In genomic region chr15:90038639-90039095, GRCh38 we compare ENCODE assay signal across 12 cellular contexts. TPM values are rescaled to one million over a fixed set of nuclear protein-coding genes. Genes with fewer than 3 reads are reported as not detected.
DNase-seq lines count a peak whose midpoint lies in the region; ATAC-seq and TF ChIP-seq lines count a peak whose summit lies in the region.
"Had no signal": no experiment of that assay in that cellular context is flagged by ENCODE, and none has a peak within 500 bp of the region (broad histone marks: within the 10 kb centered on the region; RNA-seq: fewer than 3 reads in every experiment).

No MANE protein-coding gene starts in this region.

- H3K79me1 ChIP-seq in mesendoderm (ENCODE audit: low read length) = peaks cover 36% of the 10 kb centered on the region

- H3K18ac ChIP-seq in mesendoderm (ENCODE audit: low read length) = no peak overlapping the region

- no peak overlapping the region for H3K23ac ChIP-seq in mesendoderm (ENCODE audit: low read length)

- no peaks in the 10 kb centered on the region for H3K27me3 Mint-ChIP-seq in activated T-helper 1 cell treated with anti-CD3 and anti-CD28 coated beads, Interleukin-12 subunit alpha, Interleukin-12 subunit beta, Interleukin-2, Interleukin-4 antibody, amounts not matched to agents 30 ng/mL and 10 ng/mL and 1 ng/mL, durations not matched to agents 14 hours and 24 hours and 36 hours (ENCODE audit: insufficient read depth)

- H3K79me2 ChIP-seq in mesendoderm (ENCODE audit: control insufficient read depth, insufficient read depth, low read length) = peaks cover 22% of the 10 kb centered on the region

- H3K4me1 Mint-ChIP-seq in activated T-helper 1 cell treated with anti-CD3 and anti-CD28 coated beads, Interleukin-12 subunit alpha, Interleukin-12 subunit beta, Interleukin-2, Interleukin-4 antibody, amounts not matched to agents 30 ng/mL and 10 ng/mL and 1 ng/mL, durations not matched to agents 14 hours and 24 hours and 36 hours (ENCODE audit: low read depth) = peaks cover 72% of the 10 kb centered on the region

- H3K27me3 ChIP-seq in BLaER1 treated with 17β-estradiol and CSF1 and Interleukin-3, amounts not matched to agents 10 nM and 100 nM = no peaks in the 10 kb centered on the region
- no peaks in the 10 kb centered on the region for H3K27me3 ChIP-seq in mesendoderm (ENCODE audit: insufficient read depth, low read length, poor library complexity)
- H3K27me3 ChIP-seq: dorsolateral prefrontal cortex, tibial nerve had no signal

- no CpG with 5 or more reads among the region's 3 CpGs for WGBS in mesendoderm (ENCODE audit: extremely low coverage, insufficient coverage, low lambda C conversion rate)

- H3K4me1 ChIP-seq in BLaER1 treated with 17β-estradiol and CSF1 and Interleukin-3, amounts not matched to agents 10 nM and 100 nM = peaks cover 98 to 100% (median 99%) of the 10 kb centered on the region in 10 experiments
- H3K4me1 ChIP-seq in HEK293 (ENCODE audit: control insufficient read depth, insufficient read depth, low read length) (peaks cover 3% of the 10 kb centered on the region; the same call in 1 of the 2 replicates), mesendoderm (ENCODE audit: control insufficient read depth, low read depth, low read length) (peaks cover 33% of the 10 kb centered on the region)

- peak overlapping the region; percentile 63 for H3K4me3 Mint-ChIP-seq in activated T-helper 1 cell treated with anti-CD3 and anti-CD28 coated beads, Interleukin-12 subunit alpha, Interleukin-12 subunit beta, Interleukin-2, Interleukin-4 antibody, amounts not matched to agents 30 ng/mL and 10 ng/mL and 1 ng/mL, durations not matched to agents 14 hours and 24 hours and 36 hours

- H3K27ac ChIP-seq in BLaER1 treated with 17β-estradiol and CSF1 and Interleukin-3, amounts not matched to agents 10 nM and 100 nM = peak overlapping the region in 9 of 11 experiments; percentile 22 to 99 (median 66); a peak in 12 of 22 replicates
- H3K27ac ChIP-seq in HEK293 (ENCODE audit: extremely low read depth, low read depth, low read length) (no peak overlapping the region), mesendoderm (ENCODE audit: low read depth, low read length) (no peak overlapping the region)
- H3K27ac ChIP-seq: tibial nerve had no signal

- no peak overlapping the region for H4K8ac ChIP-seq in mesendoderm (ENCODE audit: low read depth, low read length)

- no peak overlapping the region for H2BK15ac ChIP-seq in mesendoderm (replicated peaks; ENCODE audit: low read depth)

- no peak overlapping the region for H2BK120ac ChIP-seq in mesendoderm (ENCODE audit: low read depth, low read length)

- H3K9me3 Mint-ChIP-seq in activated T-helper 1 cell treated with anti-CD3 and anti-CD28 coated beads, Interleukin-12 subunit alpha, Interleukin-12 subunit beta, Interleukin-2, Interleukin-4 antibody, amounts not matched to agents 30 ng/mL and 10 ng/mL and 1 ng/mL, durations not matched to agents 14 hours and 24 hours and 36 hours = no peaks in the 10 kb centered on the region

- no peak overlapping the region for H2AK5ac ChIP-seq in mesendoderm (ENCODE audit: low read length)

- CTCF ChIA-PET in HEK293 (lab: Yijun Ruan, JAX) = no interaction called here

- peak overlapping the region; percentile 71 to 100 (median 84) for H3K4me2 ChIP-seq in BLaER1 treated with 17β-estradiol and CSF1 and Interleukin-3, amounts not matched to agents 10 nM and 100 nM
- H3K4me2 ChIP-seq in mesendoderm (ENCODE audit: low read length) = no peak overlapping the region

- H3K36me3 ChIP-seq in BLaER1 treated with 17β-estradiol and CSF1 and Interleukin-3, amounts not matched to agents 10 nM and 100 nM = peaks cover 0 to 16% (median 0%) of the 10 kb centered on the region in 11 experiments; a peak in 3 of 22 replicates
- H3K36me3 ChIP-seq in HEK293 (ENCODE audit: control insufficient read depth in 2 of 2, insufficient read depth in 1 of 2, low read length in 2 of 2) (no peaks in the 10 kb centered on the region), mesendoderm (ENCODE audit: control insufficient read depth, insufficient read depth, low read length) (no peaks in the 10 kb centered on the region)
- H3K36me3 ChIP-seq: tibial nerve had no signal

- no peak for ATAC-seq in HG03342 (IDR thresholded peaks at IDR 0.05; ENCODE audit: unreplicated experiment)

- H3K9me3 ChIP-seq in BLaER1 treated with 17β-estradiol and CSF1 and Interleukin-3, amounts not matched to agents 10 nM and 100 nM (replicated peaks in 1 of 11) = no peaks in the 10 kb centered on the region
- no peaks in the 10 kb centered on the region for H3K9me3 ChIP-seq in HEK293 (ENCODE audit: control insufficient read depth, insufficient read depth, low read depth, low read length)
- H3K9me3 ChIP-seq: tibial nerve had no signal

- no peak for DNase-seq in activated T-helper 1 cell treated with anti-CD3 and anti-CD28 coated beads, Interleukin-12 subunit alpha, Interleukin-12 subunit beta, Interleukin-2, Interleukin-4 antibody, amounts not matched to agents 30 ng/mL and 10 ng/mL and 1 ng/mL, durations not matched to agents 14 hours and 24 hours and 36 hours (ENCODE audit: low spot score)
- no peak for DNase-seq in mesendoderm
- DNase-seq in SHP77 (lab: John Stamatoyannopoulos, UW) = no peak
- DNase-seq in GM13977 (ENCODE audit: low spot score) = no peak
- no peak for DNase-seq in A172 (ENCODE audit: low spot score)
- DNase-seq: nucleus accumbens had no signal

- H3K9ac ChIP-seq in BLaER1 treated with 17β-estradiol and CSF1 and Interleukin-3, amounts not matched to agents 10 nM and 100 nM = no peak overlapping the region
- no peak overlapping the region for H3K9ac ChIP-seq in mesendoderm (ENCODE audit: low read length)

- H4K20me1 ChIP-seq in BLaER1 treated with 17β-estradiol and CSF1 and Interleukin-3, amounts not matched to agents 10 nM and 100 nM = no peaks in the 10 kb centered on the region

- no peak overlapping the region for H3K4ac ChIP-seq in mesendoderm (ENCODE audit: low read depth, low read length)

- POLR2A ChIA-PET in HEK293 (lab: Yijun Ruan, JAX) = no interaction called here

- intact Hi-C loops in activated T-helper 1 cell treated with anti-CD3 and anti-CD28 coated beads, Interleukin-12 subunit alpha, Interleukin-12 subunit beta, Interleukin-2, Interleukin-4 antibody, amounts not matched to agents 30 ng/mL and 10 ng/mL and 1 ng/mL, durations not matched to agents 14 hours and 24 hours and 36 hours (cut with micrococcal nuclease) = loop anchor here (1.0 to 10.0 kb wide), 6 partner anchors 21 to 366 kb away; partner anchors contain the start of genes AP3S2 and ZNF710

- peak overlapping the region; percentile 89 for H3K27ac Mint-ChIP-seq in activated T-helper 1 cell treated with anti-CD3 and anti-CD28 coated beads, Interleukin-12 subunit alpha, Interleukin-12 subunit beta, Interleukin-2, Interleukin-4 antibody, amounts not matched to agents 30 ng/mL and 10 ng/mL and 1 ng/mL, durations not matched to agents 14 hours and 24 hours and 36 hours

- TF ChIP-seq CTCF in HEK293 (tag by site-specific recombination; IDR thresholded peaks at IDR 0.05) (no peak), GM13977 (IDR thresholded peaks at IDR 0.05; ENCODE audit: extremely low read depth, insufficient read depth, missing control alignments) (no peak)

- H3K36me3 Mint-ChIP-seq in activated T-helper 1 cell treated with anti-CD3 and anti-CD28 coated beads, Interleukin-12 subunit alpha, Interleukin-12 subunit beta, Interleukin-2, Interleukin-4 antibody, amounts not matched to agents 30 ng/mL and 10 ng/mL and 1 ng/mL, durations not matched to agents 14 hours and 24 hours and 36 hours (ENCODE audit: low read depth) = peaks cover 5% of the 10 kb centered on the region

- H3K56ac ChIP-seq in mesendoderm (ENCODE audit: low read length) = peak overlapping the region; percentile 30

- H2BK5ac ChIP-seq in mesendoderm (ENCODE audit: low read length) = no peak overlapping the region

- H4K5ac ChIP-seq in mesendoderm (ENCODE audit: low read length) = no peak overlapping the region

- in situ Hi-C loops in GM13977 (cut with MboI; ENCODE audit: low pct_unique_long_range_greater_than_20kb, low sequenced_read_pairs, unreplicated experiment) = no loop called here

- H3K4me3 ChIP-seq in BLaER1 treated with 17β-estradiol and CSF1 and Interleukin-3, amounts not matched to agents 10 nM and 100 nM = no peak overlapping the region
- H3K4me3 ChIP-seq in HEK293 (ENCODE audit: low read depth, low read length) (no peak overlapping the region), mesendoderm (ENCODE audit: low read length) (no peak overlapping the region)
- H3K4me3 ChIP-seq: dorsolateral prefrontal cortex, SK-N-MC, tibial nerve had no signal

TF ChIP-seq in HEK293, 187 proteins besides CTCF, POLR2A, EP300 and RAD21:
- no peak for TF ChIP-seq WT1 (tag by site-specific recombination; IDR thresholded peaks at IDR 0.05)
- TF ChIP-seq KLF8 (tag by site-specific recombination; IDR thresholded peaks at IDR 0.05) = 0 out of 2 replicates have a peak, but pooled peaks have one; percentile 3

RNA-seq across cellular contexts. Expression of gene ZNF710, which starts 37.5 kb away (rescaled TPM):
- total RNA-seq in activated T-helper 1 cell treated with anti-CD3 and anti-CD28 coated beads, Interleukin-12 subunit alpha, Interleukin-12 subunit beta, Interleukin-2, Interleukin-4 antibody, amounts not matched to agents 30 ng/mL and 10 ng/mL and 1 ng/mL, durations not matched to agents 14 hours and 24 hours and 36 hours = 22.6 and 23.1 TPM in 2 replicates
- 51.0 TPM for polyA plus RNA-seq in mesendoderm (2013, experiment 1 of 2)
- polyA plus RNA-seq in mesendoderm (2013, experiment 2 of 2) = 54.6 TPM
- total RNA-seq in A172 (2014; rRNA removed; shearing (Covaris generic)) = 6.2 and 6.6 TPM in 2 replicates

Comparison
In these comparisons a context has a peak if more than half of its experiments do, and no peak if none do; other contexts are left out.
1. H3K27ac ChIP-seq: peak in BLaER1 treated with 17β-estradiol and CSF1 and Interleukin-3, amounts not matched to agents 10 nM and 100 nM (9 of 11); none in HEK293 (single experiment) and mesendoderm (single experiment).